ENCODE assay signal across 12 cellular contexts in genomic region chr1:91099746-91100621, GRCh38.
DNase-seq lines count a peak whose midpoint lies in the region; ATAC-seq, FAIRE-seq and TF ChIP-seq lines count a peak whose summit lies in the region.
"Had no signal": no experiment of that assay in that cellular context is flagged by ENCODE, and none has a peak within 500 bp of the region (broad histone marks: within the 10 kb centered on the region; RNA-seq: fewer than 3 reads in every experiment).

No MANE protein-coding gene starts in this region.

- H3K4me1 ChIP-seq in HepG2 (ENCODE audit: insufficient read depth, low read length) (no peaks in the 10 kb centered on the region), right lobe of liver (no peaks in the 10 kb centered on the region), upper lobe of right lung (peaks cover 4% of the 10 kb centered on the region)

- H4K20me1 ChIP-seq in HepG2 (ENCODE audit: insufficient read depth, low read length) = no peaks in the 10 kb centered on the region

- no peak overlapping the region for H3K4me2 ChIP-seq in HepG2 (ENCODE audit: low read depth, low read length)

- in situ Hi-C loops in HepG2 (cut with HindIII; ENCODE audit: extremely low pct_ligation_motif_present, low pct_unique_long_range_greater_than_20kb) = no loop called here

- no peaks in the 10 kb centered on the region for H3K27me3 ChIP-seq in HepG2 (ENCODE audit: control insufficient read depth in 1 of 2, insufficient read depth in 2 of 2, low read length in 2 of 2)
- no peaks in the 10 kb centered on the region for H3K27me3 ChIP-seq in right lobe of liver
- no peaks in the 10 kb centered on the region for H3K27me3 ChIP-seq in upper lobe of right lung
- H3K27me3 ChIP-seq in H7 (ENCODE audit: control insufficient read depth, insufficient read depth, low read length) = no peaks in the 10 kb centered on the region

- H3K9me3 ChIP-seq in HepG2 (ENCODE audit: low read length) = no peaks in the 10 kb centered on the region
- H3K9me3 ChIP-seq in right lobe of liver = no peaks in the 10 kb centered on the region
- no peaks in the 10 kb centered on the region for H3K9me3 ChIP-seq in upper lobe of right lung

- H2AFZ ChIP-seq in HepG2 (ENCODE audit: low read length) = no peak overlapping the region

- TF ChIP-seq POLR2A in HepG2 (IDR thresholded peaks at IDR 0.05; ENCODE audit: insufficient read depth in 1 of 2, low read depth in 2 of 2, low read length in 2 of 2) (no peak), right lobe of liver (IDR thresholded peaks at IDR 0.05) (no peak)

- ATAC-seq in HepG2 (peak; percentile 28; the same call in 1 of the 3 replicates), right lobe of liver (no peak), upper lobe of right lung (peak; percentile 16)
- ATAC-seq in central memory CD8-positive, alpha-beta T cell (replicated peaks; ENCODE audit: extremely low read depth, poor library complexity, severe bottlenecking) = peak; percentile 64

- no peak overlapping the region for H3K9ac ChIP-seq in HepG2 (ENCODE audit: insufficient read depth, low read depth, low read length)

- no TSS peak for BruUV-seq in HepG2 (replicated peaks; lab: Mats Ljungman, UMichigan)

- H3K4me1 Mint-ChIP-seq in central memory CD8-positive, alpha-beta T cell = peaks cover 25% of the 10 kb centered on the region

- H3K27ac ChIP-seq in HepG2 (ENCODE audit: extremely low read length, insufficient read depth, low read length) = no peak overlapping the region
- H3K27ac ChIP-seq in right lobe of liver = no peak overlapping the region
- no peak overlapping the region for H3K27ac ChIP-seq in upper lobe of right lung

- peak overlapping the region; percentile 57 for H3K4me3 Mint-ChIP-seq in central memory CD8-positive, alpha-beta T cell

- no peak for TF ChIP-seq EP300 in HepG2 (IDR thresholded peaks at IDR 0.05; ENCODE audit: low read depth in 2 of 2, low read length in 2 of 2)
- TF ChIP-seq EP300 in HepG2 (CRISPR knock-in tag; IDR thresholded peaks at IDR 0.05; ENCODE audit: borderline replicate concordance) = no peak

- CTCF ChIA-PET in HepG2 (lab: Yijun Ruan, JAX; ENCODE audit: low intra/inter-chr PET ratio, low total read pairs) = no interaction called here

- H3K4me3 ChIP-seq in HepG2 (replicated peaks in 1 of 3; ENCODE audit: insufficient read depth in 1 of 3, low read depth in 2 of 3, low read length in 3 of 3) (no peak overlapping the region), right lobe of liver (no peak overlapping the region), upper lobe of right lung (no peak overlapping the region), H7 (ENCODE audit: insufficient read depth, low read depth, low read length) (no peak overlapping the region)

- H3K36me3 ChIP-seq in HepG2 (replicated peaks in 1 of 2; ENCODE audit: control insufficient read depth in 1 of 2, insufficient read depth in 2 of 2, low read length in 2 of 2) = no peaks in the 10 kb centered on the region
- no peaks in the 10 kb centered on the region for H3K36me3 ChIP-seq in right lobe of liver
- no peaks in the 10 kb centered on the region for H3K36me3 ChIP-seq in upper lobe of right lung
- H3K36me3 ChIP-seq in H7 (replicated peaks; ENCODE audit: control insufficient read depth, insufficient read depth, low read length) = no peaks in the 10 kb centered on the region

- H3K36me3 Mint-ChIP-seq in central memory CD8-positive, alpha-beta T cell (ENCODE audit: insufficient read depth) = no peaks in the 10 kb centered on the region

- peaks cover 18% of the 10 kb centered on the region for H3K27me3 Mint-ChIP-seq in central memory CD8-positive, alpha-beta T cell

- H3K27ac Mint-ChIP-seq in central memory CD8-positive, alpha-beta T cell (ENCODE audit: low read depth) = no peak overlapping the region

- no peak for FAIRE-seq in HepG2 (lab: Jason Lieb, UNC)
- FAIRE-seq: HTR-8/SVneo had no signal

- TF ChIP-seq RAD21 in HepG2 (CRISPR knock-in tag; IDR thresholded peaks at IDR 0.05) = no peak

- intact Hi-C loops in HepG2 (cut with micrococcal nuclease; ENCODE audit: unreplicated experiment) = no loop called here
- intact Hi-C loops in right lobe of liver (cut with DNase I) = no loop called here
- intact Hi-C loops in upper lobe of right lung (cut with DNase I) = no loop called here

- POLR2A ChIA-PET in HepG2 (lab: Yijun Ruan, JAX) = no interaction called here

- no peak for DNase-seq in HepG2 (ENCODE audit: low spot score)
- DNase-seq in right lobe of liver = no peak
- DNase-seq in KG1 (lab: John Stamatoyannopoulos, UW) = peak; percentile 8
- DNase-seq in central memory CD8-positive, alpha-beta T cell (ENCODE audit: low spot score in 2 of 2) = peak in 1 of 2 donors; percentile 18
- DNase-seq in upper lobe of right lung = no peak
- no peak for DNase-seq in effector CD4-positive, alpha-beta T cell
- DNase-seq in H7 = no peak
- no peak for DNase-seq in hippocampal formation (lab: John Stamatoyannopoulos, UW)
- DNase-seq: NCI-H187, nucleus accumbens, T1000 had no signal

- H3K79me2 ChIP-seq in HepG2 (ENCODE audit: insufficient read depth, low read length) = no peaks in the 10 kb centered on the region

- no peaks in the 10 kb centered on the region for H3K9me3 Mint-ChIP-seq in central memory CD8-positive, alpha-beta T cell

- WGBS in HepG2 (ENCODE audit: low lambda C conversion rate) = 16% methylated on average over 5 of the region's 7 CpGs
- WGBS in right lobe of liver (ENCODE audit: insufficient coverage, low coverage, low lambda C conversion rate, missing lambda C conversion rate) = 56% methylated on average over 7 of the region's 7 CpGs

- TF ChIP-seq CTCF in HepG2 (CRISPR knock-in tag; IDR thresholded peaks at IDR 0.05) (no peak), right lobe of liver (IDR thresholded peaks at IDR 0.05) (no peak), upper lobe of right lung (IDR thresholded peaks at IDR 0.05) (no peak)

TF ChIP-seq in HepG2, 621 proteins besides CTCF, POLR2A, EP300 and RAD21 (continues in another document):
- TF ChIP-seq ZNF746 (CRISPR knock-in tag; IDR thresholded peaks at IDR 0.05) = no peak
- TF ChIP-seq, protein P1, sequence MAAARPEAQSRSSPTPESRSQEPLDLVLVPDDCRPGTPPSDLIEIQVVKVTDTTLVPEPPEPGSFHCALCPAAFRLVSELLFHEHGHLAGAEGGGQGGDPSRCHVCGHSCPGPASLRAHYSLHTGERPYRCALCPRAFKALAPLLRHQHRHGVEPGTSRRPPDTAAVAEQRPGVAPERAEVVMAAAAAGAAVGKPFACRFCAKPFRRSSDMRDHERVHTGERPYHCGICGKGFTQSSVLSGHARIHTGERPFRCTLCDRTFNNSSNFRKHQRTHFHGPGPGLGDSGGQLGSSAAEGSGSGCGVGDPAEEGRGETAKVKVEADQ (CRISPR knock-in tag; IDR thresholded peaks at IDR 0.05; ENCODE audit: borderline replicate concordance) = no peak
- no peak for TF ChIP-seq RXRB (CRISPR knock-in tag; IDR thresholded peaks at IDR 0.05; ENCODE audit: borderline replicate concordance)
- TF ChIP-seq, protein P2, sequence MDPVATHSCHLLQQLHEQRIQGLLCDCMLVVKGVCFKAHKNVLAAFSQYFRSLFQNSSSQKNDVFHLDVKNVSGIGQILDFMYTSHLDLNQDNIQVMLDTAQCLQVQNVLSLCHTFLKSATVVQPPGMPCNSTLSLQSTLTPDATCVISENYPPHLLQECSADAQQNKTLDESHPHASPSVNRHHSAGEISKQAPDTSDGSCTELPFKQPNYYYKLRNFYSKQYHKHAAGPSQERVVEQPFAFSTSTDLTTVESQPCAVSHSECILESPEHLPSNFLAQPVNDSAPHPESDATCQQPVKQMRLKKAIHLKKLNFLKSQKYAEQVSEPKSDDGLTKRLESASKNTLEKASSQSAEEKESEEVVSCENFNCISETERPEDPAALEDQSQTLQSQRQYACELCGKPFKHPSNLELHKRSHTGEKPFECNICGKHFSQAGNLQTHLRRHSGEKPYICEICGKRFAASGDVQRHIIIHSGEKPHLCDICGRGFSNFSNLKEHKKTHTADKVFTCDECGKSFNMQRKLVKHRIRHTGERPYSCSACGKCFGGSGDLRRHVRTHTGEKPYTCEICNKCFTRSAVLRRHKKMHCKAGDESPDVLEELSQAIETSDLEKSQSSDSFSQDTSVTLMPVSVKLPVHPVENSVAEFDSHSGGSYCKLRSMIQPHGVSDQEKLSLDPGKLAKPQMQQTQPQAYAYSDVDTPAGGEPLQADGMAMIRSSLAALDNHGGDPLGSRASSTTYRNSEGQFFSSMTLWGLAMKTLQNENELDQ (CRISPR knock-in tag; IDR thresholded peaks at IDR 0.05; ENCODE audit: borderline replicate concordance) = no peak
- no peak for TF ChIP-seq TOE1 (CRISPR knock-in tag; IDR thresholded peaks at IDR 0.05)
- TF ChIP-seq FOXC1 (CRISPR knock-in tag; IDR thresholded peaks at IDR 0.05; ENCODE audit: borderline replicate concordance) = no peak
- TF ChIP-seq KDM4B (CRISPR knock-in tag; IDR thresholded peaks at IDR 0.05) = no peak
- no peak for TF ChIP-seq ZNF552 (CRISPR knock-in tag; IDR thresholded peaks at IDR 0.05; ENCODE audit: borderline replicate concordance)
- TF ChIP-seq, protein P3, sequence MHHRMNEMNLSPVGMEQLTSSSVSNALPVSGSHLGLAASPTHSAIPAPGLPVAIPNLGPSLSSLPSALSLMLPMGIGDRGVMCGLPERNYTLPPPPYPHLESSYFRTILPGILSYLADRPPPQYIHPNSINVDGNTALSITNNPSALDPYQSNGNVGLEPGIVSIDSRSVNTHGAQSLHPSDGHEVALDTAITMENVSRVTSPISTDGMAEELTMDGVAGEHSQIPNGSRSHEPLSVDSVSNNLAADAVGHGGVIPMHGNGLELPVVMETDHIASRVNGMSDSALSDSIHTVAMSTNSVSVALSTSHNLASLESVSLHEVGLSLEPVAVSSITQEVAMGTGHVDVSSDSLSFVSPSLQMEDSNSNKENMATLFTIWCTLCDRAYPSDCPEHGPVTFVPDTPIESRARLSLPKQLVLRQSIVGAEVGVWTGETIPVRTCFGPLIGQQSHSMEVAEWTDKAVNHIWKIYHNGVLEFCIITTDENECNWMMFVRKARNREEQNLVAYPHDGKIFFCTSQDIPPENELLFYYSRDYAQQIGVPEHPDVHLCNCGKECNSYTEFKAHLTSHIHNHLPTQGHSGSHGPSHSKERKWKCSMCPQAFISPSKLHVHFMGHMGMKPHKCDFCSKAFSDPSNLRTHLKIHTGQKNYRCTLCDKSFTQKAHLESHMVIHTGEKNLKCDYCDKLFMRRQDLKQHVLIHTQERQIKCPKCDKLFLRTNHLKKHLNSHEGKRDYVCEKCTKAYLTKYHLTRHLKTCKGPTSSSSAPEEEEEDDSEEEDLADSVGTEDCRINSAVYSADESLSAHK (CRISPR knock-in tag; IDR thresholded peaks at IDR 0.05; ENCODE audit: borderline replicate concordance) = no peak
- TF ChIP-seq GZF1 (CRISPR knock-in tag; IDR thresholded peaks at IDR 0.05) = no peak
- no peak for TF ChIP-seq MAFF (IDR thresholded peaks at IDR 0.05; ENCODE audit: low read depth, low read length)
- no peak for TF ChIP-seq MLLT10 (CRISPR knock-in tag; IDR thresholded peaks at IDR 0.05)
- TF ChIP-seq ZNF775 (CRISPR knock-in tag; IDR thresholded peaks at IDR 0.05; ENCODE audit: borderline replicate concordance) = no peak

Comparison
In these comparisons a context has a peak if more than half of its experiments do, and no peak if none do; other contexts are left out.
1. ATAC-seq: peak in HepG2 (single experiment), central memory CD8-positive, alpha-beta T cell (single experiment) and upper lobe of right lung (single experiment); none in right lobe of liver (0 of 4).